10 cellular contexts compared by ENCODE assay signal in the genomic region with DNA sequence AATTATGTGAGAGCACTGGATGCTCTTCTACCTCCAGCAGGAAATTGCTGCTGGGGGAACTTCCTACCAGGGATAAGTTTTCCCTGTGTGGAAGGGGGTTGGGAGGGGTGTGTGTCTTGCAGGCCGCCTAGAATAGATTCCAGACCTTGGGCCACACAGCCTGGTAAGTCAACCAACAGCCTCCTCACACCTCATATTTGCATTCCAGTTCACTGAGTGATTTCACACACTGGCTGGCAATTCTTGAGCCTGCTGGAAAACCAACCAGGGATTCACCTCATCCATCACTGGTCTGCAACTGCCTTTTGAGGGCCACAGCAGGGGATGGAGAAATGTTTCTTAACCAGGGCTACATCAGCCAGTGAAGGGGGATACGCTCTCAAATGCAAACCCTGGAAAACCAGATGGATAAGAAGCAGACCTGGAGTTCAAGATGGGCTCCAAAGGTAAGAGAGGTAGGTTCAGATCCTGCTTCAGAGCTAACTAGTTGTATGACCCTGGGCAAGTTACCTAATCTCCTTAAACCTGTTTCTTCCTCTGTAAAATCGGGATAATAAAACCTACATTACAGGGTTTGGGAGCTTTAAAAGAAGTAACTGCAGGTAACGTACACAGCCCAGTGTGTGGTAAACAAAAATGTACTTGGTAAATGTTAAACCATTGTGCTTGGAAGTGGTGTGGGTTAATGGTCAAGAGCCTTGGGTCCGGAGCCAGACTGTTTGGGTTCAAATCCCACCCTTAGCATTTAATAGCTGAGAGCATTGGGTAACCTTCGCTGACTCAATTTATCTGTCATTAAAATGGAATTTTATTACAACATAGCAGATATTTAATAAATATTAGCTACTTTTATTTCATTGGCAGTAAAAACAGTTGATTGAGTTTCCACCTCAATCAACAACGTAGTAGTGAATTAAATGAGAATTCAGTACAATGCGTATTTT. TPM values are rescaled to one million over a fixed set of nuclear protein-coding genes. Genes with fewer than 3 reads are reported as not detected.
DNase-seq lines count a peak whose midpoint lies in the region; FAIRE-seq and TF ChIP-seq lines count a peak whose summit lies in the region.
"Had no signal": no experiment of that assay in that cellular context is flagged by ENCODE, and none has a peak within 500 bp of the region (broad histone marks: within the 10 kb centered on the region; RNA-seq: fewer than 3 reads in every experiment).

No MANE protein-coding gene starts in this region.

- peak overlapping the region; percentile 97 for H3K9ac ChIP-seq in fibroblast of lung (ENCODE audit: insufficient read depth, low read length)
- H3K9ac ChIP-seq in neural cell (ENCODE audit: low read length): no peak overlapping the region

- peak; percentile 97 for DNase-seq in AG10803 (ENCODE audit: low read depth)
- peak; percentile 89 for DNase-seq in RCC 7860 (ENCODE audit: low spot score)
- peak; percentile 73 to 95 for DNase-seq in fibroblast of lung (ENCODE audit: low read depth in 2 of 2)
- DNase-seq in pons (ENCODE audit: low spot score): no peak
- DNase-seq in CD1c-positive myeloid dendritic cell (ENCODE audit: extremely low spot score): no peak
- DNase-seq in BE2C: no peak
- DNase-seq in Kasumi-1 (lab: John Stamatoyannopoulos, UW): no peak
- DNase-seq: stimulated activated naive CD8-positive, alpha-beta T cell treated with anti-CD3 and anti-CD28 coated beads, Interleukin-15, Interleukin-2, amounts not matched to agents 100 U/mL and 50 U/mL, for 24 hours; T-helper 9 cell had no signal

- H3K4me2 ChIP-seq in fibroblast of lung (ENCODE audit: extremely low read depth, insufficient read depth, low read length): peak overlapping the region; percentile 98
- no peak overlapping the region for H3K4me2 ChIP-seq in neural cell (ENCODE audit: low read length)

- H3K27ac ChIP-seq in fibroblast of lung (ENCODE audit: insufficient read depth, low read length): peak overlapping the region; percentile 92
- H3K27ac ChIP-seq in neural cell (ENCODE audit: low read length): no peak overlapping the region

- no peaks in the 10 kb centered on the region for H3K9me2 ChIP-seq in neural cell (ENCODE audit: insufficient read depth, low read length)

- H4K20me1 ChIP-seq in fibroblast of lung (ENCODE audit: control insufficient read depth, extremely low read depth, insufficient read depth, low read length) (peaks cover 3% of the 10 kb centered on the region), neural cell (ENCODE audit: insufficient read depth) (no peaks in the 10 kb centered on the region)

- peak; percentile 83 for FAIRE-seq in RCC 7860 (lab: Jason Lieb, UNC)

- no peak for TF ChIP-seq RAD21 in neural cell (conservative IDR thresholded peaks at IDR 0.05)

- no peaks in the 10 kb centered on the region for H3K27me3 ChIP-seq in fibroblast of lung (ENCODE audit: control insufficient read depth, insufficient read depth, low read length)
- peaks cover 25% of the 10 kb centered on the region for H3K27me3 ChIP-seq in neural cell (ENCODE audit: insufficient read depth, low read depth, low read length)
- H3K27me3 ChIP-seq in BE2C: peaks cover 38% of the 10 kb centered on the region

- H3K4me1 ChIP-seq in fibroblast of lung (ENCODE audit: control insufficient read depth, extremely low read depth, insufficient read depth, low read length) (peaks cover 16% of the 10 kb centered on the region), BE2C (no peaks in the 10 kb centered on the region)

- TF ChIP-seq CTCF in AG10803 (conservative IDR thresholded peaks at IDR 0.05; ENCODE audit: low read length) (no peak), fibroblast of lung (conservative IDR thresholded peaks at IDR 0.05 in 1 of 2, IDR thresholded peaks at IDR 0.05 in 1 of 2; ENCODE audit: low read depth in 1 of 2, low read length in 2 of 2) (no peak), neural cell (IDR thresholded peaks at IDR 0.05; ENCODE audit: poor library complexity, severe bottlenecking) (no peak), BE2C (IDR thresholded peaks at IDR 0.05; ENCODE audit: low read depth, low read length) (no peak)

- H3K4me3 ChIP-seq in AG10803 (ENCODE audit: low read length): peak overlapping the region; percentile 87
- H3K4me3 ChIP-seq in fibroblast of lung (replicated peaks in 1 of 4; ENCODE audit: control extremely low read depth in 1 of 4, insufficient read depth in 1 of 4, low read depth in 3 of 4, low read length in 4 of 4): peak overlapping the region; percentile 69 to 93 (median 80)
- H3K4me3 ChIP-seq in neural cell (ENCODE audit: low read length): peak overlapping the region; percentile 86
- no peak overlapping the region for H3K4me3 ChIP-seq in BE2C (ENCODE audit: low read depth, low read length)

- H3F3A ChIP-seq in neural cell (ENCODE audit: insufficient read depth, low read length, poor library complexity, severe bottlenecking): no peaks in the 10 kb centered on the region

- H3K79me2 ChIP-seq in fibroblast of lung (ENCODE audit: control insufficient read depth, insufficient read depth, low read length) (peaks cover 66% of the 10 kb centered on the region), neural cell (replicated peaks; ENCODE audit: insufficient read depth, low read length) (peaks cover 15% of the 10 kb centered on the region)

- H3K36me3 ChIP-seq in fibroblast of lung (ENCODE audit: control insufficient read depth, insufficient read depth, low read length) (peaks cover 2% of the 10 kb centered on the region), neural cell (ENCODE audit: insufficient read depth, low read length) (no peaks in the 10 kb centered on the region), BE2C (no peaks in the 10 kb centered on the region)

- H3K9me3 ChIP-seq in fibroblast of lung (ENCODE audit: control insufficient read depth, insufficient read depth, low read depth, low read length) (no peaks in the 10 kb centered on the region), neural cell (ENCODE audit: low read length) (no peaks in the 10 kb centered on the region), BE2C (no peaks in the 10 kb centered on the region)

- H2AFZ ChIP-seq in fibroblast of lung (ENCODE audit: low read length) (no peak overlapping the region), neural cell (ENCODE audit: low read depth, low read length) (no peak overlapping the region)

- TF ChIP-seq EP300 in neural cell (conservative IDR thresholded peaks at IDR 0.05; ENCODE audit: poor library complexity, severe bottlenecking): no peak

TF ChIP-seq in neural cell, 6 proteins besides CTCF, POLR2A, EP300 and RAD21:
- TF ChIP-seq MXI1 (conservative IDR thresholded peaks at IDR 0.05; ENCODE audit: poor library complexity, severe bottlenecking): no peak
- TF ChIP-seq POLR2AphosphoS5 (IDR thresholded peaks at IDR 0.05): no peak
- TF ChIP-seq TAF1 (IDR thresholded peaks at IDR 0.05; ENCODE audit: low read depth): no peak
- TF ChIP-seq, protein P1, sequence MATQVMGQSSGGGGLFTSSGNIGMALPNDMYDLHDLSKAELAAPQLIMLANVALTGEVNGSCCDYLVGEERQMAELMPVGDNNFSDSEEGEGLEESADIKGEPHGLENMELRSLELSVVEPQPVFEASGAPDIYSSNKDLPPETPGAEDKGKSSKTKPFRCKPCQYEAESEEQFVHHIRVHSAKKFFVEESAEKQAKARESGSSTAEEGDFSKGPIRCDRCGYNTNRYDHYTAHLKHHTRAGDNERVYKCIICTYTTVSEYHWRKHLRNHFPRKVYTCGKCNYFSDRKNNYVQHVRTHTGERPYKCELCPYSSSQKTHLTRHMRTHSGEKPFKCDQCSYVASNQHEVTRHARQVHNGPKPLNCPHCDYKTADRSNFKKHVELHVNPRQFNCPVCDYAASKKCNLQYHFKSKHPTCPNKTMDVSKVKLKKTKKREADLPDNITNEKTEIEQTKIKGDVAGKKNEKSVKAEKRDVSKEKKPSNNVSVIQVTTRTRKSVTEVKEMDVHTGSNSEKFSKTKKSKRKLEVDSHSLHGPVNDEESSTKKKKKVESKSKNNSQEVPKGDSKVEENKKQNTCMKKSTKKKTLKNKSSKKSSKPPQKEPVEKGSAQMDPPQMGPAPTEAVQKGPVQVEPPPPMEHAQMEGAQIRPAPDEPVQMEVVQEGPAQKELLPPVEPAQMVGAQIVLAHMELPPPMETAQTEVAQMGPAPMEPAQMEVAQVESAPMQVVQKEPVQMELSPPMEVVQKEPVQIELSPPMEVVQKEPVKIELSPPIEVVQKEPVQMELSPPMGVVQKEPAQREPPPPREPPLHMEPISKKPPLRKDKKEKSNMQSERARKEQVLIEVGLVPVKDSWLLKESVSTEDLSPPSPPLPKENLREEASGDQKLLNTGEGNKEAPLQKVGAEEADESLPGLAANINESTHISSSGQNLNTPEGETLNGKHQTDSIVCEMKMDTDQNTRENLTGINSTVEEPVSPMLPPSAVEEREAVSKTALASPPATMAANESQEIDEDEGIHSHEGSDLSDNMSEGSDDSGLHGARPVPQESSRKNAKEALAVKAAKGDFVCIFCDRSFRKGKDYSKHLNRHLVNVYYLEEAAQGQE (IDR thresholded peaks at IDR 0.05; ENCODE audit: borderline replicate concordance): no peak
- no peak for TF ChIP-seq EZH2 (IDR thresholded peaks at IDR 0.05; ENCODE audit: borderline replicate concordance, insufficient read depth, low read length, poor library complexity, severe bottlenecking)
- TF ChIP-seq SMC3 (conservative IDR thresholded peaks at IDR 0.05; ENCODE audit: poor library complexity): no peak

RNA-seq across cellular contexts. Expression of a gene that starts 1.8 kb away (rescaled TPM):
- total RNA-seq in fibroblast of lung: 279 and 309 TPM in 2 replicates
- polyA plus RNA-seq in fibroblast of lung: 583 and 1,500 TPM in 2 replicates
- polyA plus RNA-seq in fibroblast of lung (2012): 501 and 1,132 TPM in 2 replicates
- polyA minus RNA-seq in fibroblast of lung (ENCODE audit: low replicate concordance): 681 and 1,171 TPM in 2 replicates
- 7.6 and 12.3 TPM in 2 replicates for polyA plus RNA-seq in neural cell
- polyA minus RNA-seq in neural cell: 6.8 and 8.5 TPM in 2 replicates
- polyA plus RNA-seq in BE2C (2012; ENCODE audit: insufficient read depth, insufficient read length, low read depth): 0.28 TPM

Comparison
In these comparisons a context has a peak if more than half of its experiments do, and no peak if none do; other contexts are left out.
1. DNase-seq: peak in AG10803 (single experiment), RCC 7860 (single experiment) and fibroblast of lung (2 of 2); none in pons (single experiment), CD1c-positive myeloid dendritic cell (single experiment), BE2C (single experiment) and Kasumi-1 (0 of 2).
2. RNA of a gene that starts 1.8 kb away (polyA plus RNA-seq): 501 to 1,500 TPM in fibroblast of lung; 7.6 to 12.3 TPM in neural cell; every median in the first group is over 10 times any median in the second.